30 cellular contexts compared by ENCODE assay signal in genomic region chr2:15584316-15584715, GRCh38.
"Had no signal": no experiment of that assay in that cellular context is flagged by ENCODE, and none has a peak within 500 bp of the region (broad histone marks: within the 10 kb centered on the region; RNA-seq: fewer than 3 reads in every experiment).

No MANE protein-coding gene starts in this region.

- H3K79me2 ChIP-seq: parathyroid adenoma had no signal

- H3K9me3 Mint-ChIP-seq: naive thymus-derived CD8-positive, alpha-beta T cell; natural killer cell; natural killer cell treated with Interleukin-12 subunit alpha and Interleukin-12 subunit beta and Interleukin-15 and Interleukin-18, amount 100 ng/mL, for 72 hours; nephron; neural crest cell; neural progenitor cell had no signal

- H3K27ac Mint-ChIP-seq: naive thymus-derived CD8-positive, alpha-beta T cell; natural killer cell; natural killer cell treated with Interleukin-12 subunit alpha and Interleukin-12 subunit beta and Interleukin-15 and Interleukin-18, amount 100 ng/mL, for 72 hours; neural progenitor cell; progenitor cell of endocrine pancreas had no signal

- H3K9ac ChIP-seq: neural progenitor cell, parathyroid adenoma had no signal

- H3K4me2 ChIP-seq: neural progenitor cell, smooth muscle cell had no signal

- H2AFZ ChIP-seq: neural progenitor cell, parathyroid adenoma had no signal

- H3K27me3 ChIP-seq: neural progenitor cell, neutrophil, ovary, pancreas, right atrium auricular region, right lobe of liver, sigmoid colon, spleen had no signal

- H3K4me3 Mint-ChIP-seq: naive thymus-derived CD8-positive, alpha-beta T cell; natural killer cell; natural killer cell treated with Interleukin-12 subunit alpha and Interleukin-12 subunit beta and Interleukin-15 and Interleukin-18, amount 100 ng/mL, for 72 hours; nephron; neural crest cell; neural progenitor cell had no signal

- FAIRE-seq: pancreas, small intestine had no signal

- H3K36me3 ChIP-seq: neural progenitor cell, neutrophil, ovary, pancreas, prostate gland, right atrium auricular region, right lobe of liver, sigmoid colon, spleen had no signal

- H3K27ac ChIP-seq: neural progenitor cell, neutrophil, ovary, pancreas, parathyroid adenoma, prostate gland, psoas muscle, right atrium auricular region, right lobe of liver, sigmoid colon, skin epidermis, spleen had no signal

- H3K27me3 Mint-ChIP-seq: progenitor cell of endocrine pancreas had no signal

- ATAC-seq: naive thymus-derived CD8-positive, alpha-beta T cell; natural killer cell; natural killer cell treated with Interleukin-12 subunit alpha and Interleukin-12 subunit beta and Interleukin-15 and Interleukin-18, amount 100 ng/mL, for 72 hours; pancreas; psoas muscle; right cardiac atrium; right lobe of liver; sciatic nerve had no signal

- H3K4me1 Mint-ChIP-seq: naive thymus-derived CD8-positive, alpha-beta T cell; natural killer cell; neural crest cell; neural progenitor cell had no signal

- H3K4me1 ChIP-seq: neural progenitor cell, pancreas, parathyroid adenoma, prostate gland, right atrium auricular region, right lobe of liver, sigmoid colon had no signal

- H3K36me3 Mint-ChIP-seq: naive thymus-derived CD8-positive, alpha-beta T cell; natural killer cell; natural killer cell treated with Interleukin-12 subunit alpha and Interleukin-12 subunit beta and Interleukin-15 and Interleukin-18, amount 100 ng/mL, for 72 hours; neural progenitor cell had no signal

- H3K9me3 ChIP-seq: neutrophil, pancreas, prostate gland, psoas muscle, right atrium auricular region, right lobe of liver, sigmoid colon, spleen had no signal

- H3K4me3 ChIP-seq: neural progenitor cell, ovary, pancreas, prostate gland, psoas muscle, right atrium auricular region, right lobe of liver, sigmoid colon, skin epidermis, smooth muscle cell, spleen had no signal

- DNase-seq: naive thymus-derived CD8-positive, alpha-beta T cell; natural killer cell; nucleus accumbens; occipital lobe; ovary; pancreas; posterior cingulate gyrus; psoas muscle; retina; right cardiac atrium; right lobe of liver; sigmoid colon; small intestine; spleen; stimulated activated CD4-positive, alpha-beta T cell treated with anti-CD3 and anti-CD28 coated beads, Interleukin-12 subunit alpha, Interleukin-12 subunit beta, amount 100 ng/mL, for 4 hours; stimulated activated CD4-positive, alpha-beta T cell treated with anti-CD3 and anti-CD28 coated beads, Interleukin-15, amount 100 ng/mL, for 24 hours; stimulated activated CD4-positive, alpha-beta T cell treated with anti-CD3 and anti-CD28 coated beads, Interleukin-1b, Interleukin-23, amount 100 ng/mL, for 48 hours; stimulated activated CD4-positive, alpha-beta T cell treated with anti-CD3 and anti-CD28 coated beads, Interleukin-2, amount 100 ng/mL, for 24 hours had no signal
